In genomic region chr13:99087954-99088491, GRCh38 we compare ENCODE assay signal across 8 cellular contexts.
DNase-seq lines count a peak whose midpoint lies in the region; ATAC-seq, FAIRE-seq and TF ChIP-seq lines count a peak whose summit lies in the region.

No MANE protein-coding gene starts in this region.

- H3K4me1 ChIP-seq in endothelial cell of umbilical vein (ENCODE audit: control insufficient read depth, extremely low read depth, insufficient read depth, low read length): peaks cover 19% of the 10 kb centered on the region

- H3K27me3 ChIP-seq in endothelial cell of umbilical vein (ENCODE audit: control insufficient read depth in 2 of 2, insufficient read depth in 2 of 2, low read length in 2 of 2): no peaks in the 10 kb centered on the region

- CTCF ChIA-PET in endothelial cell of umbilical vein (lab: Charles Lee): interaction anchor here (1.5 to 1.9 kb wide), 3 partner anchors 13 to 248 kb away, joined by 3 to 5 read pairs (median 4); no protein-coding TSS in a partner anchor

- peak overlapping the region; percentile 66 for H3K4me3 ChIP-seq in Jurkat, Clone E6-1 (ENCODE audit: low read length)
- peak overlapping the region; percentile 48 to 65 (median 61) for H3K4me3 ChIP-seq in endothelial cell of umbilical vein (replicated peaks in 1 of 3; ENCODE audit: insufficient read depth in 1 of 3, low read depth in 1 of 3, low read length in 3 of 3)

- DNase-seq in DMS53 treated with DMSO at 0.1 percent for 48 hours (lab: John Stamatoyannopoulos, UW; ENCODE audit: unreplicated experiment) (peak; percentile 12), endothelial cell of umbilical vein (ENCODE audit: low read depth, low spot score) (no peak), OCI-M2 (lab: John Stamatoyannopoulos, UW; ENCODE audit: unreplicated experiment) (no peak), cerebellar cortex (ENCODE audit: low spot score) (no peak)
- no peak for DNase-seq in Jurkat, Clone E6-1 (ENCODE audit: low read depth, low spot score)
- DNase-seq in activated CD4-positive, alpha-beta T cell treated with anti-CD3 and anti-CD28 coated beads for 4 hours: peak; percentile 18 to 26

- intact Hi-C loops in endothelial cell of umbilical vein (cut with micrococcal nuclease): loop anchor here (2.0 to 10.0 kb wide), 5 partner anchors 37 to 177 kb away; partner anchors contain the start of genes DOCK9 and UBAC2

- no peaks in the 10 kb centered on the region for H3K9me1 ChIP-seq in endothelial cell of umbilical vein (replicated peaks; ENCODE audit: control insufficient read depth, extremely low read depth, insufficient read depth, low read length)

- no peaks in the 10 kb centered on the region for H3K36me3 ChIP-seq in endothelial cell of umbilical vein (ENCODE audit: control insufficient read depth in 2 of 2, extremely low read depth in 1 of 2, insufficient read depth in 2 of 2, low read length in 2 of 2)

- no peaks in the 10 kb centered on the region for H3K9me3 ChIP-seq in endothelial cell of umbilical vein (replicated peaks; ENCODE audit: control insufficient read depth, insufficient read depth, low read length)

- peaks cover 8% of the 10 kb centered on the region for H3K79me2 ChIP-seq in endothelial cell of umbilical vein (ENCODE audit: control insufficient read depth, insufficient read depth, low read length)

- TF ChIP-seq POLR2A in endothelial cell of umbilical vein (IDR thresholded peaks at IDR 0.05; ENCODE audit: low read depth, low read length): no peak

- BruUV-seq in endothelial cell of umbilical vein (replicated peaks; lab: Mats Ljungman, UMichigan): TSS peak; percentile 55

- H3K36me3 Mint-ChIP-seq in nephron (ENCODE audit: low read depth): no peaks in the 10 kb centered on the region

- H3K27ac Mint-ChIP-seq in nephron: peak overlapping the region; percentile 48 to 89 (median 88)

- POLR2A ChIA-PET in endothelial cell of umbilical vein (lab: Charles Lee): no interaction called here

- H3K4me1 Mint-ChIP-seq in nephron: peaks cover 27% of the 10 kb centered on the region

- FAIRE-seq in endothelial cell of umbilical vein (lab: Jason Lieb, UNC): no peak

- H3K27me3 Mint-ChIP-seq in nephron (ENCODE audit: low read depth): peaks cover 38% of the 10 kb centered on the region

- no peaks in the 10 kb centered on the region for H4K20me1 ChIP-seq in endothelial cell of umbilical vein (replicated peaks; ENCODE audit: control insufficient read depth, extremely low read depth, insufficient read depth, low read length)

- peak overlapping the region; percentile 66 for H3K4me2 ChIP-seq in endothelial cell of umbilical vein (ENCODE audit: insufficient read depth, low read length)

- H3K9me3 Mint-ChIP-seq in nephron: no peaks in the 10 kb centered on the region

- peak; percentile 30 for ATAC-seq in GM21723 (IDR thresholded peaks at IDR 0.05; ENCODE audit: unreplicated experiment)

- peak overlapping the region; percentile 81 for H2AFZ ChIP-seq in endothelial cell of umbilical vein (ENCODE audit: low read depth, low read length)

- H3K4me3 Mint-ChIP-seq in nephron: peak overlapping the region; percentile 96 to 99 (median 98)

- H3K27ac ChIP-seq in endothelial cell of umbilical vein (ENCODE audit: insufficient read depth, low read depth, low read length): no peak overlapping the region

- TF ChIP-seq CTCF in endothelial cell of umbilical vein (IDR thresholded peaks at IDR 0.05; ENCODE audit: extremely low read depth in 1 of 2, insufficient read depth in 1 of 2, low read depth in 1 of 2, low read length in 2 of 2) (no peak), nephron (IDR thresholded peaks at IDR 0.05; ENCODE audit: unreplicated experiment in 3 of 3) (no peak)

- peak overlapping the region; percentile 64 for H3K9ac ChIP-seq in endothelial cell of umbilical vein (replicated peaks; ENCODE audit: extremely low read depth, insufficient read depth, low read length)

- dilution Hi-C loops in endothelial cell of umbilical vein (cut with MboI; ENCODE audit: extremely low pct_ligation_motif_present, low sequenced_read_pairs): no loop called here

TF ChIP-seq in endothelial cell of umbilical vein, 7 proteins besides CTCF, POLR2A, EP300 and RAD21:
- no peak for TF ChIP-seq JUN (IDR thresholded peaks at IDR 0.05; ENCODE audit: borderline replicate concordance, insufficient read depth, insufficient read length, low read depth)
- TF ChIP-seq EZH2 (IDR thresholded peaks at IDR 0.05; ENCODE audit: borderline replicate concordance, low read depth, low read length, severe bottlenecking): no peak
- no peak for TF ChIP-seq FOS (IDR thresholded peaks at IDR 0.05; ENCODE audit: borderline replicate concordance, insufficient read depth, low read length)
- TF ChIP-seq GATA2 (IDR thresholded peaks at IDR 0.05; ENCODE audit: insufficient read depth, insufficient read length, low read depth, low read length): peak; percentile 41
- no peak for TF ChIP-seq MAX (IDR thresholded peaks at IDR 0.05; ENCODE audit: insufficient read depth, insufficient read length)

Comparison
In these comparisons a context has a peak if more than half of its experiments do, and no peak if none do; other contexts are left out.
1. DNase-seq: peak in DMS53 treated with DMSO at 0.1 percent for 48 hours (single experiment) and activated CD4-positive, alpha-beta T cell treated with anti-CD3 and anti-CD28 coated beads for 4 hours (2 of 2); none in Jurkat, Clone E6-1 (single experiment), endothelial cell of umbilical vein (single experiment), OCI-M2 (single experiment) and cerebellar cortex (single experiment).